Comparison of ENCODE assay signal across 1 cellular context in the genomic region with DNA sequence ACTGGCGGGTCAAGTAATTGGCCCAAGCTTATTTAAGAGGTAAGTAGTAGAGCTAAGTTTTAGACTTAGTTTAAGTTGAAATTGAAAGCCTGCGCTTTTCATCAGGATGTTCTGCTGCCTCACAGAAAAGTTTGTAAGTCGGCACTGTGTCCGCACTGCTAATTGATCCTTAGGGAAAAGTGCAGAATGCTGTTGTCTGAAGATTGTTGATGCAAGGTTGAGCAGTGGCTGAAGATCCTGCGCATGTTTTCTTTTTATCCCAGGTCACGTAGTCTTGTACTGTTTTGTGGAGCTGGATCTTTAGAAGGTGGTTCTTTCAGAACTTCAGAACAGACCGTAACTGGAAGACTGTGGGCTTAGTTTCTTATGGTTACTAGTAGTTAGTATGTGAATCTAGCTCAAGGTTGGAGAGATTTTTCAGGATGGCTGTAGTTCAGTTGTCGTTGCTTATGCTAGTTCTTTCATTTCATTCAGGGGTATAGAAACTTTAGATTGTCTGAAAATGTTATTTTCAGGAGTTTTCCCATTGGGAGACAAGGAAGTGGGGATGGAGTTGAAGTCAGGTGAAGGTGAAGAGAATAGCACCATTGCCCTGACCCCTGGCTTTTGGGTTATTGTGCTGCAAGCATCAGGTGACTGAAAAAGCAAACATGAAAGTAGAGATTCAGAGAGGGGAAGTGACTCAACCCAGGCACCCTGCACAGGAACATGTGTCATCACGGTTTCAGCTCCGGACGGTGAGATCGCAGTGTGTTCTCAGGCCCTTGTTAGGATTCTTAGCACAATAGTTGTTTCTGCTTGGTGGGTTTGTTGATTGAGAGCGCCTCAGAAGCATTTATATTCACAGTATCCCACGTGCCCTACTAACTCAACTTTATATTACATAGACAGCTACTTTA.
A peak's percentile ranks its signal among the peaks of the same experiment; 100 is the strongest.
TF ChIP-seq lines count a peak whose summit lies in the region.

No MANE protein-coding gene starts in this region.

TF ChIP-seq in HepG2, 621 proteins besides CTCF, POLR2A, EP300 and RAD21 (continued from another document and continues in another):
- TF ChIP-seq SRSF9 (IDR thresholded peaks at IDR 0.05; ENCODE audit: borderline replicate concordance, insufficient read depth, low read depth, low read length, poor library complexity, severe bottlenecking) (no peak), SIX4 (CRISPR knock-in tag; IDR thresholded peaks at IDR 0.05) (peak; percentile 78), ZMYM3 (CRISPR knock-in tag; IDR thresholded peaks at IDR 0.05) (peak; percentile 29; the same call in 1 of the 2 replicates), TEAD3 (CRISPR knock-in tag; optimal IDR thresholded peaks at IDR 0.05; ENCODE audit: borderline replicate concordance) (peak; percentile 70), KLF16 (CRISPR knock-in tag; IDR thresholded peaks at IDR 0.05) (0 out of 4 replicates have a peak, but pooled peaks of 1 of the 2 experiments have one; percentile 51), CBX1 (IDR thresholded peaks at IDR 0.05; ENCODE audit: low read depth) (peak; percentile 77), ZBTB42 (CRISPR knock-in tag; IDR thresholded peaks at IDR 0.05) (no peak), RCOR2 (CRISPR knock-in tag; IDR thresholded peaks at IDR 0.05) (peak; percentile 81), ATM (IDR thresholded peaks at IDR 0.05; ENCODE audit: borderline replicate concordance) (no peak), RARA (CRISPR knock-in tag; IDR thresholded peaks at IDR 0.05) (peak; percentile 91), SOX6 (IDR thresholded peaks at IDR 0.05) (no peak), SOX6 (CRISPR knock-in tag; IDR thresholded peaks at IDR 0.05) (peak; percentile 95), CEBPG (CRISPR knock-in tag; IDR thresholded peaks at IDR 0.05) (peak; percentile 82), TFDP1 (CRISPR knock-in tag; IDR thresholded peaks at IDR 0.05; ENCODE audit: borderline replicate concordance) (0 out of 2 replicates have a peak, but pooled peaks have one; percentile 42), JUNB (CRISPR knock-in tag; IDR thresholded peaks at IDR 0.05; ENCODE audit: borderline replicate concordance) (peak; percentile 74; the same call in 1 of the 2 replicates), CAMTA2 (CRISPR knock-in tag; IDR thresholded peaks at IDR 0.05; ENCODE audit: borderline replicate concordance) (no peak), RAD51 (IDR thresholded peaks at IDR 0.05; ENCODE audit: borderline replicate concordance) (peak; percentile 8; the same call in 1 of the 2 replicates), KDM3A (CRISPR knock-in tag; IDR thresholded peaks at IDR 0.05; ENCODE audit: low read depth) (peak; percentile 73; the same call in 1 of the 2 replicates), JUND (CRISPR knock-in tag; IDR thresholded peaks at IDR 0.05) (peak; percentile 79), MYC (CRISPR knock-in tag; IDR thresholded peaks at IDR 0.05; ENCODE audit: borderline replicate concordance) (peak; percentile 73), CEBPB (IDR thresholded peaks at IDR 0.05; ENCODE audit: borderline replicate concordance, low read depth, low read length) (peak; percentile 72; the same call in 1 of the 2 replicates), ZSCAN21 (CRISPR knock-in tag; IDR thresholded peaks at IDR 0.05; ENCODE audit: borderline replicate concordance) (peak; percentile 59; the same call in 1 of the 2 replicates), NR2F6 (IDR thresholded peaks at IDR 0.05) (peak; percentile 90), NR2F6 (CRISPR knock-in tag; IDR thresholded peaks at IDR 0.05) (peak; percentile 95), FOSL1 (CRISPR knock-in tag; IDR thresholded peaks at IDR 0.05; ENCODE audit: borderline replicate concordance) (peak; percentile 76; the same call in 1 of the 2 replicates), JUN (CRISPR knock-in tag; IDR thresholded peaks at IDR 0.05) (peak; percentile 72; the same call in 1 of the 2 replicates), NCOA5 (CRISPR knock-in tag; IDR thresholded peaks at IDR 0.05) (no peak), GABPA (IDR thresholded peaks at IDR 0.05; ENCODE audit: low read depth, low read length) (no peak), GABPA (CRISPR knock-in tag; IDR thresholded peaks at IDR 0.05; ENCODE audit: low read depth) (peak; percentile 76), TBX2 (CRISPR knock-in tag; IDR thresholded peaks at IDR 0.05; ENCODE audit: borderline replicate concordance) (peak; percentile 81), XBP1 (CRISPR knock-in tag; IDR thresholded peaks at IDR 0.05) (no peak), KMT2B (CRISPR knock-in tag; IDR thresholded peaks at IDR 0.05) (peak; percentile 60), XRCC5 (optimal IDR thresholded peaks at IDR 0.05; ENCODE audit: low read length) (peak; percentile 61), ATF2 (CRISPR knock-in tag; IDR thresholded peaks at IDR 0.05) (0 out of 2 replicates have a peak, but pooled peaks have one; percentile 16), HDAC2 (CRISPR knock-in tag; IDR thresholded peaks at IDR 0.05) (peak; percentile 83), NR2C2 (CRISPR knock-in tag; IDR thresholded peaks at IDR 0.05; ENCODE audit: borderline replicate concordance) (peak; percentile 57; the same call in 1 of the 2 replicates), FOXA1 (IDR thresholded peaks at IDR 0.05) (no peak), FOXA1 (CRISPR knock-in tag; IDR thresholded peaks at IDR 0.05) (peak; percentile 90), SP2 (CRISPR knock-in tag; IDR thresholded peaks at IDR 0.05) (no peak), ZNF614 (CRISPR knock-in tag; IDR thresholded peaks at IDR 0.05; ENCODE audit: borderline replicate concordance) (peak; percentile 80), THAP11 (CRISPR knock-in tag; IDR thresholded peaks at IDR 0.05) (peak; percentile 52), ELF4 (CRISPR knock-in tag; IDR thresholded peaks at IDR 0.05; ENCODE audit: borderline replicate concordance) (no peak), ZFP37 (CRISPR knock-in tag; IDR thresholded peaks at IDR 0.05; ENCODE audit: borderline replicate concordance) (no peak), ZNF605 (CRISPR knock-in tag; IDR thresholded peaks at IDR 0.05) (no peak), ZNF501 (CRISPR knock-in tag; IDR thresholded peaks at IDR 0.05) (0 out of 2 replicates have a peak, but pooled peaks have one; percentile 36), SOX13 (IDR thresholded peaks at IDR 0.05) (peak; percentile 85), SOX13 (CRISPR knock-in tag; conservative IDR thresholded peaks at IDR 0.05 in 1 of 2, IDR thresholded peaks at IDR 0.05 in 1 of 2) (peak in 1 of 2 experiments; percentile 93; a peak in 2 of 4 replicates), MAX (IDR thresholded peaks at IDR 0.05) (peak; percentile 69), ESRRA (CRISPR knock-in tag; IDR thresholded peaks at IDR 0.05; ENCODE audit: low read depth) (peak; percentile 21; the same call in 1 of the 2 replicates), ZNF335 (CRISPR knock-in tag; IDR thresholded peaks at IDR 0.05) (peak; percentile 74; the same call in 1 of the 2 replicates), FOXO1 (CRISPR knock-in tag; IDR thresholded peaks at IDR 0.05) (0 out of 2 replicates have a peak, but pooled peaks have one; percentile 57)
- TF ChIP-seq, protein P1, sequence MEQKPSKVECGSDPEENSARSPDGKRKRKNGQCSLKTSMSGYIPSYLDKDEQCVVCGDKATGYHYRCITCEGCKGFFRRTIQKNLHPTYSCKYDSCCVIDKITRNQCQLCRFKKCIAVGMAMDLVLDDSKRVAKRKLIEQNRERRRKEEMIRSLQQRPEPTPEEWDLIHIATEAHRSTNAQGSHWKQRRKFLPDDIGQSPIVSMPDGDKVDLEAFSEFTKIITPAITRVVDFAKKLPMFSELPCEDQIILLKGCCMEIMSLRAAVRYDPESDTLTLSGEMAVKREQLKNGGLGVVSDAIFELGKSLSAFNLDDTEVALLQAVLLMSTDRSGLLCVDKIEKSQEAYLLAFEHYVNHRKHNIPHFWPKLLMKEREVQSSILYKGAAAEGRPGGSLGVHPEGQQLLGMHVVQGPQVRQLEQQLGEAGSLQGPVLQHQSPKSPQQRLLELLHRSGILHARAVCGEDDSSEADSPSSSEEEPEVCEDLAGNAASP (CRISPR knock-in tag; IDR thresholded peaks at IDR 0.05; ENCODE audit: borderline replicate concordance) = peak; percentile 98
- TF ChIP-seq, protein P2, sequence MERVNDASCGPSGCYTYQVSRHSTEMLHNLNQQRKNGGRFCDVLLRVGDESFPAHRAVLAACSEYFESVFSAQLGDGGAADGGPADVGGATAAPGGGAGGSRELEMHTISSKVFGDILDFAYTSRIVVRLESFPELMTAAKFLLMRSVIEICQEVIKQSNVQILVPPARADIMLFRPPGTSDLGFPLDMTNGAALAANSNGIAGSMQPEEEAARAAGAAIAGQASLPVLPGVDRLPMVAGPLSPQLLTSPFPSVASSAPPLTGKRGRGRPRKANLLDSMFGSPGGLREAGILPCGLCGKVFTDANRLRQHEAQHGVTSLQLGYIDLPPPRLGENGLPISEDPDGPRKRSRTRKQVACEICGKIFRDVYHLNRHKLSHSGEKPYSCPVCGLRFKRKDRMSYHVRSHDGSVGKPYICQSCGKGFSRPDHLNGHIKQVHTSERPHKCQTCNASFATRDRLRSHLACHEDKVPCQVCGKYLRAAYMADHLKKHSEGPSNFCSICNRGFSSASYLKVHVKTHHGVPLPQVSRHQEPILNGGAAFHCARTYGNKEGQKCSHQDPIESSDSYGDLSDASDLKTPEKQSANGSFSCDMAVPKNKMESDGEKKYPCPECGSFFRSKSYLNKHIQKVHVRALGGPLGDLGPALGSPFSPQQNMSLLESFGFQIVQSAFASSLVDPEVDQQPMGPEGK (CRISPR knock-in tag; IDR thresholded peaks at IDR 0.05) = peak; percentile 39; the same call in 1 of the 2 replicates
- TF ChIP-seq, protein P3, sequence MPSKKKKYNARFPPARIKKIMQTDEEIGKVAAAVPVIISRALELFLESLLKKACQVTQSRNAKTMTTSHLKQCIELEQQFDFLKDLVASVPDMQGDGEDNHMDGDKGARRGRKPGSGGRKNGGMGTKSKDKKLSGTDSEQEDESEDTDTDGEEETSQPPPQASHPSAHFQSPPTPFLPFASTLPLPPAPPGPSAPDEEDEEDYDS (CRISPR knock-in tag; IDR thresholded peaks at IDR 0.05) = peak; percentile 33; the same call in 1 of the 2 replicates
- TF ChIP-seq, protein P4, sequence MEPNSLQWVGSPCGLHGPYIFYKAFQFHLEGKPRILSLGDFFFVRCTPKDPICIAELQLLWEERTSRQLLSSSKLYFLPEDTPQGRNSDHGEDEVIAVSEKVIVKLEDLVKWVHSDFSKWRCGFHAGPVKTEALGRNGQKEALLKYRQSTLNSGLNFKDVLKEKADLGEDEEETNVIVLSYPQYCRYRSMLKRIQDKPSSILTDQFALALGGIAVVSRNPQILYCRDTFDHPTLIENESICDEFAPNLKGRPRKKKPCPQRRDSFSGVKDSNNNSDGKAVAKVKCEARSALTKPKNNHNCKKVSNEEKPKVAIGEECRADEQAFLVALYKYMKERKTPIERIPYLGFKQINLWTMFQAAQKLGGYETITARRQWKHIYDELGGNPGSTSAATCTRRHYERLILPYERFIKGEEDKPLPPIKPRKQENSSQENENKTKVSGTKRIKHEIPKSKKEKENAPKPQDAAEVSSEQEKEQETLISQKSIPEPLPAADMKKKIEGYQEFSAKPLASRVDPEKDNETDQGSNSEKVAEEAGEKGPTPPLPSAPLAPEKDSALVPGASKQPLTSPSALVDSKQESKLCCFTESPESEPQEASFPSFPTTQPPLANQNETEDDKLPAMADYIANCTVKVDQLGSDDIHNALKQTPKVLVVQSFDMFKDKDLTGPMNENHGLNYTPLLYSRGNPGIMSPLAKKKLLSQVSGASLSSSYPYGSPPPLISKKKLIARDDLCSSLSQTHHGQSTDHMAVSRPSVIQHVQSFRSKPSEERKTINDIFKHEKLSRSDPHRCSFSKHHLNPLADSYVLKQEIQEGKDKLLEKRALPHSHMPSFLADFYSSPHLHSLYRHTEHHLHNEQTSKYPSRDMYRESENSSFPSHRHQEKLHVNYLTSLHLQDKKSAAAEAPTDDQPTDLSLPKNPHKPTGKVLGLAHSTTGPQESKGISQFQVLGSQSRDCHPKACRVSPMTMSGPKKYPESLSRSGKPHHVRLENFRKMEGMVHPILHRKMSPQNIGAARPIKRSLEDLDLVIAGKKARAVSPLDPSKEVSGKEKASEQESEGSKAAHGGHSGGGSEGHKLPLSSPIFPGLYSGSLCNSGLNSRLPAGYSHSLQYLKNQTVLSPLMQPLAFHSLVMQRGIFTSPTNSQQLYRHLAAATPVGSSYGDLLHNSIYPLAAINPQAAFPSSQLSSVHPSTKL (CRISPR knock-in tag; IDR thresholded peaks at IDR 0.05) = peak; percentile 95
- TF ChIP-seq, protein P5, sequence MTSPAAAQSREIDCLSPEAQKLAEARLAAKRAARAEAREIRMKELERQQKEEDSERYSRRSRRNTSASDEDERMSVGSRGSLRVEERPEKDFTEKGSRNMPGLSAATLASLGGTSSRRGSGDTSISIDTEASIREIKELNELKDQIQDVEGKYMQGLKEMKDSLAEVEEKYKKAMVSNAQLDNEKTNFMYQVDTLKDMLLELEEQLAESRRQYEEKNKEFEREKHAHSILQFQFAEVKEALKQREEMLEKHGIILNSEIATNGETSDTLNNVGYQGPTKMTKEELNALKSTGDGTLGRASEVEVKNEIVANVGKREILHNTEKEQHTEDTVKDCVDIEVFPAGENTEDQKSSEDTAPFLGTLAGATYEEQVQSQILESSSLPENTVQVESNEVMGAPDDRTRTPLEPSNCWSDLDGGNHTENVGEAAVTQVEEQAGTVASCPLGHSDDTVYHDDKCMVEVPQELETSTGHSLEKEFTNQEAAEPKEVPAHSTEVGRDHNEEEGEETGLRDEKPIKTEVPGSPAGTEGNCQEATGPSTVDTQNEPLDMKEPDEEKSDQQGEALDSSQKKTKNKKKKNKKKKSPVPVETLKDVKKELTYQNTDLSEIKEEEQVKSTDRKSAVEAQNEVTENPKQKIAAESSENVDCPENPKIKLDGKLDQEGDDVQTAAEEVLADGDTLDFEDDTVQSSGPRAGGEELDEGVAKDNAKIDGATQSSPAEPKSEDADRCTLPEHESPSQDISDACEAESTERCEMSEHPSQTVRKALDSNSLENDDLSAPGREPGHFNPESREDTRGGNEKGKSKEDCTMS (CRISPR knock-in tag; conservative IDR thresholded peaks at IDR 0.05) = no peak
